Comparison of ENCODE assay signal across 23 cellular contexts in genomic region chr22:17284917-17285316, GRCh38.
"Had no signal": no experiment of that assay in that cellular context is flagged by ENCODE, and none has a peak within 500 bp of the region (broad histone marks: within the 10 kb centered on the region; RNA-seq: fewer than 3 reads in every experiment).

No MANE protein-coding gene starts in this region.

- ATAC-seq: foreskin keratinocyte; mucosa of descending colon; stimulated activated effector memory CD8-positive, alpha-beta T cell treated with anti-CD3 and anti-CD28 coated beads, Interleukin-12 subunit alpha, Interleukin-12 subunit beta, amount 100 ng/mL, for 72 hours; stimulated activated naive CD8-positive, alpha-beta T cell treated with anti-CD3 and anti-CD28 coated beads, Interleukin-15, amount 100 ng/mL, for 72 hours; T-cell had no signal

- H3K9me3 Mint-ChIP-seq: activated naive CD8-positive, alpha-beta T cell treated with anti-CD3 and anti-CD28 coated beads for 36 hours; activated T-helper 2 cell treated with anti-CD3 and anti-CD28 coated beads, Interferon-gamma antibody, Interleukin-2, Interleukin-4, amounts not matched to agents 10 μg/mL and 5 μg/mL and 100 μg/mL, durations not matched to agents 14 hours and 24 hours and 36 hours; central memory CD8-positive, alpha-beta T cell; immature natural killer cell; memory B cell; stimulated activated effector memory CD8-positive, alpha-beta T cell treated with anti-CD3 and anti-CD28 coated beads, Interleukin-12 subunit alpha, Interleukin-12 subunit beta, amount 100 ng/mL, for 72 hours; stimulated activated naive CD8-positive, alpha-beta T cell treated with anti-CD3 and anti-CD28 coated beads, Interleukin-15, amount 100 ng/mL, for 72 hours; T-cell had no signal

- H3K36me3 ChIP-seq: breast epithelium, left ventricle myocardium inferior, prostate gland, tibial artery, WERI-Rb-1 had no signal

- H3K4me1 ChIP-seq: breast epithelium, foreskin keratinocyte, left ventricle myocardium inferior, prostate gland, tibial artery had no signal

- H3K27ac ChIP-seq: breast epithelium, foreskin keratinocyte, left ventricle myocardium inferior, prostate gland, skin epidermis, tibial artery, WERI-Rb-1 had no signal

- H3K9me3 ChIP-seq: breast epithelium, left ventricle myocardium inferior, mucosa of descending colon, prostate gland, tibial artery had no signal

- H3K4me3 ChIP-seq: breast epithelium, left ventricle myocardium inferior, mucosa of descending colon, prostate gland, skin epidermis, tibial artery had no signal

- H3K36me3 Mint-ChIP-seq: activated naive CD8-positive, alpha-beta T cell treated with anti-CD3 and anti-CD28 coated beads for 36 hours; immature natural killer cell; memory B cell; stimulated activated effector memory CD8-positive, alpha-beta T cell treated with anti-CD3 and anti-CD28 coated beads, Interleukin-12 subunit alpha, Interleukin-12 subunit beta, amount 100 ng/mL, for 72 hours; T-cell had no signal

- H3K4me3 Mint-ChIP-seq: activated naive CD8-positive, alpha-beta T cell treated with anti-CD3 and anti-CD28 coated beads for 36 hours; central memory CD8-positive, alpha-beta T cell; immature natural killer cell; memory B cell; stimulated activated effector memory CD8-positive, alpha-beta T cell treated with anti-CD3 and anti-CD28 coated beads, Interleukin-12 subunit alpha, Interleukin-12 subunit beta, amount 100 ng/mL, for 72 hours; stimulated activated naive CD8-positive, alpha-beta T cell treated with anti-CD3 and anti-CD28 coated beads, Interleukin-15, amount 100 ng/mL, for 72 hours; T-cell had no signal

- H3K27ac Mint-ChIP-seq: activated naive CD8-positive, alpha-beta T cell treated with anti-CD3 and anti-CD28 coated beads for 36 hours; activated T-helper 2 cell treated with anti-CD3 and anti-CD28 coated beads, Interferon-gamma antibody, Interleukin-2, Interleukin-4, amounts not matched to agents 10 μg/mL and 5 μg/mL and 100 μg/mL, durations not matched to agents 14 hours and 24 hours and 36 hours; immature natural killer cell; memory B cell; stimulated activated effector memory CD8-positive, alpha-beta T cell treated with anti-CD3 and anti-CD28 coated beads, Interleukin-12 subunit alpha, Interleukin-12 subunit beta, amount 100 ng/mL, for 72 hours; T-cell had no signal

- H3K27me3 ChIP-seq: foreskin keratinocyte had no signal

- DNase-seq: activated CD4-positive, alpha-beta T cell treated with anti-CD3 and anti-CD28 coated beads for 1 hour; activated naive CD4-positive, alpha-beta T cell; activated naive CD8-positive, alpha-beta T cell treated with anti-CD3 and anti-CD28 coated beads for 36 hours; activated T-cell treated with anti-CD3 and anti-CD28 coated beads, Interleukin-2, amount 50 U/mL, for 1 hour; amniotic stem cell; effector memory CD4-positive, alpha-beta T cell; foreskin keratinocyte; immature natural killer cell; kidney glomerular epithelial cell; left ventricle myocardium inferior; mucosa of descending colon; stimulated activated CD4-positive, alpha-beta T cell treated with anti-CD3 and anti-CD28 coated beads, Interleukin-2, amount 100 ng/mL, for 24 hours; stimulated activated naive CD8-positive, alpha-beta T cell treated with anti-CD3 and anti-CD28 coated beads, Interleukin-15, amount 100 ng/mL, for 72 hours; T-cell; tibial artery; WERI-Rb-1 had no signal

- H3K27me3 Mint-ChIP-seq: T-cell had no signal
